Comparison of ENCODE assay signal across 1 cellular context in the genomic region with DNA sequence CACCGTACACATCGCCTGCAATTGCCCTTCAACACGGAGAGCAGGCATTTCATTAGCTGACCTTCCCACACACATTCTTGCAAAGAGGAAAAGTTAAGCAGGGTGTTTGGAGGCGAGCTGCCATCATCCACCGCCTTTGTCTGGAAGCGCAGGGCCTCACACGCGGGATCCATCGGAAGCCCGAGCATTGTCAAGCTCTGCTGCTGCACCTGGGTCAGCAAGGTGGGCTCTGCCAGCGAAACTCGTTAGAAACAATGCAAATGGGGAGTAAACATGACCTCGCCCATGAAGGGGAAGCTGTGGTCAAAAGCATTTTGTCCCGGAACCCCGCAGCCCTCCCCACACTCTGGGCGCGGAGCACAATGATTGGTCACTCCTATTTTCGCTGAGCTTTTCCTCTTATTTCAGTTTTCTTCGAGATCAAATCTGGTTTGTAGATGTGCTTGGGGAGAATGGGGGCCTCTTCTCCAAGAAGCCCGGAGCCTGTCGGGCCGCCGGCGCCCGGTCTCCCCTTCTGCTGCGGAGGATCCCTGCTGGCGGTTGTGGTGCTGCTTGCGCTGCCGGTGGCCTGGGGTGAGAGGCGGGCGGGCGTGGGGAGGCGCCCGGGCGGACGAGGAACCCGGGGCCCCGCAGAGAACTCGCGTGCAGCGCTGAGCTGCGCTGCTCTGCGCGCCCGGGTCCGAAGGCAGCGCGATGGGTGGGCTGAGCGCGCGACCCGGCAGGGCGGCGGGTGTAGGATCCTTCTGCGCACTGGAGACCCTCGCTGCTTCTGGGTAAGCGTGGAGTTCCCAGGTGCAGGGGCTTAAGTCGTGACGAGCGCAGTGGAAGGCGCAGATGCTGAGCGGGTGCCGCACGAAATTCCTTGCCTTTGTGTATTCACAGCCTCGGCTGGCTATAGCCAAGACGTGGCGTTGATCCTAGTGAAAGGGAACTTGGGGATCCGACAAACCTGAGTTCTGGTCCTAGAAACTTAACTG.
TF ChIP-seq lines count a peak whose summit lies in the region.

Gene CR1, plus strand, starts transcription at position 342 of the 977 bp plus-strand sequence. Its CDS starts 111 bp downstream, at position 453.

TF ChIP-seq in K562, 482 proteins besides CTCF, POLR2A, EP300 and RAD21 (continued from another document):
- TF ChIP-seq, protein P1, sequence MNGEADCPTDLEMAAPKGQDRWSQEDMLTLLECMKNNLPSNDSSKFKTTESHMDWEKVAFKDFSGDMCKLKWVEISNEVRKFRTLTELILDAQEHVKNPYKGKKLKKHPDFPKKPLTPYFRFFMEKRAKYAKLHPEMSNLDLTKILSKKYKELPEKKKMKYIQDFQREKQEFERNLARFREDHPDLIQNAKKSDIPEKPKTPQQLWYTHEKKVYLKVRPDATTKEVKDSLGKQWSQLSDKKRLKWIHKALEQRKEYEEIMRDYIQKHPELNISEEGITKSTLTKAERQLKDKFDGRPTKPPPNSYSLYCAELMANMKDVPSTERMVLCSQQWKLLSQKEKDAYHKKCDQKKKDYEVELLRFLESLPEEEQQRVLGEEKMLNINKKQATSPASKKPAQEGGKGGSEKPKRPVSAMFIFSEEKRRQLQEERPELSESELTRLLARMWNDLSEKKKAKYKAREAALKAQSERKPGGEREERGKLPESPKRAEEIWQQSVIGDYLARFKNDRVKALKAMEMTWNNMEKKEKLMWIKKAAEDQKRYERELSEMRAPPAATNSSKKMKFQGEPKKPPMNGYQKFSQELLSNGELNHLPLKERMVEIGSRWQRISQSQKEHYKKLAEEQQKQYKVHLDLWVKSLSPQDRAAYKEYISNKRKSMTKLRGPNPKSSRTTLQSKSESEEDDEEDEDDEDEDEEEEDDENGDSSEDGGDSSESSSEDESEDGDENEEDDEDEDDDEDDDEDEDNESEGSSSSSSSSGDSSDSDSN (IDR thresholded peaks at IDR 0.05; ENCODE audit: borderline replicate concordance in 1 of 2, low read depth in 2 of 2, low read length in 2 of 2) = peak in 1 of 2 experiments; percentile 62; a peak in 1 of 4 replicates
- TF ChIP-seq, protein P2, sequence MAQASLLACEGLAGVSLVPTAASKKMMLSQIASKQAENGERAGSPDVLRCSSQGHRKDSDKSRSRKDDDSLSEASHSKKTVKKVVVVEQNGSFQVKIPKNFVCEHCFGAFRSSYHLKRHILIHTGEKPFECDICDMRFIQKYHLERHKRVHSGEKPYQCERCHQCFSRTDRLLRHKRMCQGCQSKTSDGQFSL (CRISPR knock-in tag; IDR thresholded peaks at IDR 0.05) = no peak
- TF ChIP-seq, protein P2 (tag; IDR thresholded peaks at IDR 0.05) = no peak
- TF ChIP-seq, protein P3, sequence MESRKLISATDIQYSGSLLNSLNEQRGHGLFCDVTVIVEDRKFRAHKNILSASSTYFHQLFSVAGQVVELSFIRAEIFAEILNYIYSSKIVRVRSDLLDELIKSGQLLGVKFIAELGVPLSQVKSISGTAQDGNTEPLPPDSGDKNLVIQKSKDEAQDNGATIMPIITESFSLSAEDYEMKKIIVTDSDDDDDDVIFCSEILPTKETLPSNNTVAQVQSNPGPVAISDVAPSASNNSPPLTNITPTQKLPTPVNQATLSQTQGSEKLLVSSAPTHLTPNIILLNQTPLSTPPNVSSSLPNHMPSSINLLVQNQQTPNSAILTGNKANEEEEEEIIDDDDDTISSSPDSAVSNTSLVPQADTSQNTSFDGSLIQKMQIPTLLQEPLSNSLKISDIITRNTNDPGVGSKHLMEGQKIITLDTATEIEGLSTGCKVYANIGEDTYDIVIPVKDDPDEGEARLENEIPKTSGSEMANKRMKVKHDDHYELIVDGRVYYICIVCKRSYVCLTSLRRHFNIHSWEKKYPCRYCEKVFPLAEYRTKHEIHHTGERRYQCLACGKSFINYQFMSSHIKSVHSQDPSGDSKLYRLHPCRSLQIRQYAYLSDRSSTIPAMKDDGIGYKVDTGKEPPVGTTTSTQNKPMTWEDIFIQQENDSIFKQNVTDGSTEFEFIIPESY (CRISPR knock-in tag; IDR thresholded peaks at IDR 0.05) = peak; percentile 62
- TF ChIP-seq RBBP5 (IDR thresholded peaks at IDR 0.05; ENCODE audit: borderline replicate concordance, insufficient read depth, low read length, poor library complexity, severe bottlenecking) (no peak), ETV6 (IDR thresholded peaks at IDR 0.05; ENCODE audit: borderline replicate concordance in 1 of 2, low read depth in 2 of 2, low read length in 1 of 2) (no peak), ETV6 (CRISPR knock-in tag; IDR thresholded peaks at IDR 0.05; ENCODE audit: borderline replicate concordance) (no peak), CXXC5 (CRISPR knock-in tag; IDR thresholded peaks at IDR 0.05) (0 out of 2 replicates have a peak, but pooled peaks have one; percentile 32), POLR2G (IDR thresholded peaks at IDR 0.05; ENCODE audit: low read depth, low read length) (peak; percentile 55; the same call in 1 of the 2 replicates), NFYB (IDR thresholded peaks at IDR 0.05; ENCODE audit: extremely low read depth, insufficient read length) (peak; percentile 24), RBFOX2 (IDR thresholded peaks at IDR 0.05; ENCODE audit: low read depth, low read length) (peak; percentile 54)
- TF ChIP-seq, protein P4, sequence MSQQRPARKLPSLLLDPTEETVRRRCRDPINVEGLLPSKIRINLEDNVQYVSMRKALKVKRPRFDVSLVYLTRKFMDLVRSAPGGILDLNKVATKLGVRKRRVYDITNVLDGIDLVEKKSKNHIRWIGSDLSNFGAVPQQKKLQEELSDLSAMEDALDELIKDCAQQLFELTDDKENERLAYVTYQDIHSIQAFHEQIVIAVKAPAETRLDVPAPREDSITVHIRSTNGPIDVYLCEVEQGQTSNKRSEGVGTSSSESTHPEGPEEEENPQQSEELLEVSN (IDR thresholded peaks at IDR 0.05; ENCODE audit: borderline replicate concordance in 1 of 2, extremely low read depth in 1 of 2, insufficient read depth in 1 of 2, insufficient read length in 1 of 2, low read depth in 1 of 2, low read length in 1 of 2, poor library complexity in 1 of 2, severe bottlenecking in 1 of 2) = peak in 1 of 2 experiments; percentile 54
